In genomic region chr13:51326782-51327181, GRCh38 we compare ENCODE assay signal across 28 cellular contexts. TPM values are rescaled to one million over a fixed set of nuclear protein-coding genes. Genes with fewer than 3 reads are reported as not detected.
"Had no signal": no experiment of that assay in that cellular context is flagged by ENCODE, and none has a peak within 500 bp of the region (broad histone marks: within the 10 kb centered on the region; RNA-seq: fewer than 3 reads in every experiment).

No MANE protein-coding gene starts in this region.

- H3K4me3 ChIP-seq: hepatocyte, left ventricle myocardium inferior, lung, neural progenitor cell, ovary, prostate gland, sigmoid colon, spleen, tibial nerve, uterus had no signal

- H2AFZ ChIP-seq: hepatocyte, neural progenitor cell had no signal

- H3K27me3 ChIP-seq: hepatocyte, neural progenitor cell, neutrophil, ovary, sigmoid colon, spleen, tibial nerve, uterus had no signal

- H3K27ac Mint-ChIP-seq: mesothelial cell of epicardium; natural killer cell; nephron progenitor cell; neural progenitor cell; stimulated activated effector memory CD8-positive, alpha-beta T cell treated with anti-CD3 and anti-CD28 coated beads, Interleukin-12 subunit alpha, Interleukin-12 subunit beta, amount 100 ng/mL, for 72 hours; stimulated activated naive CD8-positive, alpha-beta T cell treated with anti-CD3 and anti-CD28 coated beads, Interleukin-15, amount 100 ng/mL, for 72 hours; type B pancreatic cell had no signal

- FAIRE-seq: small intestine had no signal

- H3K4me1 Mint-ChIP-seq: mesothelial cell of epicardium, nephron progenitor cell had no signal

- DNase-seq: islet precursor cell; left ventricle myocardium inferior; mesendoderm; naive B cell; natural killer cell; nephron progenitor cell; occipital lobe; ovary; retina; right cardiac atrium; sigmoid colon; small intestine; spleen; stimulated activated CD4-positive, alpha-beta T cell treated with anti-CD3 and anti-CD28 coated beads, Interleukin-4, amount 100 ng/mL, for 24 hours; stimulated activated naive CD4-positive, alpha-beta T cell treated with Interleukin-2 at 50 U/mL for 16 hours; stimulated activated naive CD8-positive, alpha-beta T cell treated with anti-CD3 and anti-CD28 coated beads, Interleukin-15, amount 100 ng/mL, for 72 hours; substantia nigra; uterus had no signal

- H3K4me1 ChIP-seq: left ventricle myocardium inferior, prostate gland, sigmoid colon, tibial nerve, uterus had no signal

- H3K4me3 Mint-ChIP-seq: mesothelial cell of epicardium; naive B cell; natural killer cell; nephron progenitor cell; neural progenitor cell; stimulated activated effector memory CD8-positive, alpha-beta T cell treated with anti-CD3 and anti-CD28 coated beads, Interleukin-12 subunit alpha, Interleukin-12 subunit beta, amount 100 ng/mL, for 72 hours; stimulated activated naive CD8-positive, alpha-beta T cell treated with anti-CD3 and anti-CD28 coated beads, Interleukin-15, amount 100 ng/mL, for 72 hours; type B pancreatic cell had no signal

- H3K27ac ChIP-seq: hepatocyte, left ventricle myocardium inferior, neural progenitor cell, neutrophil, ovary, prostate gland, sigmoid colon, spleen, tibial nerve, uterus had no signal

- H3K9me3 Mint-ChIP-seq: mesothelial cell of epicardium; naive B cell; natural killer cell; nephron progenitor cell; neural progenitor cell; stimulated activated effector memory CD8-positive, alpha-beta T cell treated with anti-CD3 and anti-CD28 coated beads, Interleukin-12 subunit alpha, Interleukin-12 subunit beta, amount 100 ng/mL, for 72 hours; stimulated activated naive CD8-positive, alpha-beta T cell treated with anti-CD3 and anti-CD28 coated beads, Interleukin-15, amount 100 ng/mL, for 72 hours; type B pancreatic cell had no signal

- H3K36me3 Mint-ChIP-seq: mesothelial cell of epicardium; natural killer cell; neural progenitor cell; stimulated activated effector memory CD8-positive, alpha-beta T cell treated with anti-CD3 and anti-CD28 coated beads, Interleukin-12 subunit alpha, Interleukin-12 subunit beta, amount 100 ng/mL, for 72 hours; type B pancreatic cell had no signal

- ATAC-seq: natural killer cell; right cardiac atrium; stimulated activated effector memory CD8-positive, alpha-beta T cell treated with anti-CD3 and anti-CD28 coated beads, Interleukin-12 subunit alpha, Interleukin-12 subunit beta, amount 100 ng/mL, for 72 hours; stimulated activated naive CD8-positive, alpha-beta T cell treated with anti-CD3 and anti-CD28 coated beads, Interleukin-15, amount 100 ng/mL, for 72 hours had no signal

- H3K36me3 ChIP-seq: left ventricle myocardium inferior, neural progenitor cell, neutrophil, ovary, prostate gland, sigmoid colon, spleen, tibial nerve, uterus had no signal

- H3K9me3 ChIP-seq: left ventricle myocardium inferior, neutrophil, ovary, prostate gland, sigmoid colon, spleen, tibial nerve, uterus had no signal

- H3K4me2 ChIP-seq: hepatocyte, neural progenitor cell had no signal

- H3K9ac ChIP-seq: neural progenitor cell had no signal

- H3K79me2 ChIP-seq: hepatocyte had no signal

- H3K27me3 Mint-ChIP-seq: naive B cell; stimulated activated naive CD8-positive, alpha-beta T cell treated with anti-CD3 and anti-CD28 coated beads, Interleukin-15, amount 100 ng/mL, for 72 hours; type B pancreatic cell had no signal

RNA-seq across cellular contexts. Expression of gene SERPINE3, which starts 12.7 kb away (rescaled TPM):
- total RNA-seq: kidney epithelial cell, left ventricle myocardium inferior, lung, natural killer cell, prostate gland, right cardiac atrium had no signal
- polyA plus RNA-seq: lung, ovary, right cardiac atrium, sigmoid colon, small intestine, spleen had no signal
